Comparison of ENCODE assay signal across 2 cellular contexts in genomic region chr12:53212931-53213330, GRCh38.
TF ChIP-seq lines count a peak whose summit lies in the region.

No MANE protein-coding gene starts in this region.

TF ChIP-seq in IMR-90, 13 proteins besides CTCF, POLR2A, EP300 and RAD21:
- TF ChIP-seq MAZ (IDR thresholded peaks at IDR 0.05; ENCODE audit: borderline replicate concordance, low read depth, low read length) (no peak), MXI1 (IDR thresholded peaks at IDR 0.05; ENCODE audit: borderline replicate concordance, low read depth, low read length) (no peak), RCOR1 (IDR thresholded peaks at IDR 0.05; ENCODE audit: insufficient replicate concordance, low read length) (no peak), SMC3 (IDR thresholded peaks at IDR 0.05; ENCODE audit: low read depth, low read length) (no peak), FOS (IDR thresholded peaks at IDR 0.05; ENCODE audit: low read depth, low read length) (no peak)

TF ChIP-seq in K562, 482 proteins besides CTCF, POLR2A, EP300 and RAD21:
- TF ChIP-seq BACH1 (tag; IDR thresholded peaks at IDR 0.05) (no peak), MAX (CRISPR knock-in tag; IDR thresholded peaks at IDR 0.05) (no peak), FOS (IDR thresholded peaks at IDR 0.05; ENCODE audit: extremely low read depth, insufficient read length) (no peak), BDP1 (IDR thresholded peaks at IDR 0.05; ENCODE audit: insufficient read depth, insufficient read length) (no peak), EGR1 (conservative IDR thresholded peaks at IDR 0.05) (0 out of 2 replicates have a peak, but pooled peaks have one; percentile 32)
